22 cellular contexts compared by ENCODE assay signal in the genomic region with DNA sequence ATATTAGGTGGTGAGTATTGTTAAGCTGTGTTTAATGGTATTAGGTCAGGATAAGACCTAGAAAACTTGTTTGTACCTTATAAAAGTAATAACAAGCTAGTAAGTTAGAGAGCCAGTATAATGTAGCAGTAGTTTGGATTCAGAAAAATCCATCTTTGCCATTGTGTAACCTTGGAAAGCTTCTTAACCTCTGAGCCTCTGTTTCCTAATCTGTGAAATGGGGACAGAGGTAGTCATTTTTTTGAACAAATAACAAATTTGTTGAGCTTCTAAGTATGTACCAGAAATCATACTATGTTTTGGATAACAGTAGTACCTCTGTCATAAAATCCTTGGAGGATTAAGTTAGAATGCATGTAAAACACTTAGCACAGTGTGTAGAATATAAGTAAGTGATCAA. TPM values are rescaled to one million over a fixed set of nuclear protein-coding genes. Genes with fewer than 3 reads are reported as not detected.
DNase-seq lines count a peak whose midpoint lies in the region; ATAC-seq, FAIRE-seq and TF ChIP-seq lines count a peak whose summit lies in the region.
"Had no signal": no experiment of that assay in that cellular context is flagged by ENCODE, and none has a peak within 500 bp of the region (broad histone marks: within the 10 kb centered on the region; RNA-seq: fewer than 3 reads in every experiment).

No MANE protein-coding gene starts in this region.

- H3K9me3 ChIP-seq in Loucy (ENCODE audit: insufficient read depth, low read depth, low read length): no peaks in the 10 kb centered on the region
- no peaks in the 10 kb centered on the region for H3K9me3 ChIP-seq in K562 (replicated peaks; ENCODE audit: control insufficient read depth, insufficient read depth, low read depth, low read length)
- H3K9me3 ChIP-seq in thoracic aorta: no peaks in the 10 kb centered on the region
- H3K9me3 ChIP-seq: BE2C, Peyer's patch, SJCRH30 had no signal

- no peak overlapping the region for H3K4me3 ChIP-seq in Loucy (ENCODE audit: low read length, poor library complexity, severe bottlenecking)
- H3K4me3 ChIP-seq in K562: no peak overlapping the region
- peak overlapping the region; percentile 19 for H3K4me3 ChIP-seq in thoracic aorta
- H3K4me3 ChIP-seq: Peyer's patch, SJCRH30 had no signal

- peaks cover 18% of the 10 kb centered on the region for H3K36me3 Mint-ChIP-seq in activated naive CD8-positive, alpha-beta T cell
- peaks cover 42% of the 10 kb centered on the region for H3K36me3 Mint-ChIP-seq in activated naive CD8-positive, alpha-beta T cell treated with anti-CD3 and anti-CD28 coated beads for 36 hours

- TF ChIP-seq CTCF in Loucy (conservative IDR thresholded peaks at IDR 0.05; ENCODE audit: low read length) (no peak), K562 (IDR thresholded peaks at IDR 0.05 in 2 of 3, conservative IDR thresholded peaks at IDR 0.05 in 1 of 3; ENCODE audit: insufficient read depth in 2 of 3, low read depth in 1 of 3, low read length in 3 of 3) (no peak), thoracic aorta (IDR thresholded peaks at IDR 0.05) (no peak)

- intact Hi-C loops in K562 (cut with micrococcal nuclease): no loop called here

- no peaks in the 10 kb centered on the region for H3K9me3 Mint-ChIP-seq in activated naive CD8-positive, alpha-beta T cell (ENCODE audit: low read depth)
- no peaks in the 10 kb centered on the region for H3K9me3 Mint-ChIP-seq in activated naive CD8-positive, alpha-beta T cell treated with anti-CD3 and anti-CD28 coated beads for 36 hours

- H3K27ac Mint-ChIP-seq in activated naive CD8-positive, alpha-beta T cell: peak overlapping the region; percentile 22
- H3K27ac Mint-ChIP-seq in activated naive CD8-positive, alpha-beta T cell treated with anti-CD3 and anti-CD28 coated beads for 36 hours: no peak overlapping the region

- TF ChIP-seq EP300 in K562 (IDR thresholded peaks at IDR 0.05; ENCODE audit: low read length): no peak

- H3K9me1 ChIP-seq in K562 (ENCODE audit: control insufficient read depth, insufficient read depth, low read length): no peaks in the 10 kb centered on the region

- POLR2A ChIA-PET in K562 (lab: Yijun Ruan, JAX): interaction anchor here (0.8 to 3.5 kb wide), 2 partner anchors 11 to 88 kb away, joined by 3 to 45 read pairs; partner anchors contain the start of gene GLS

- H2AFZ ChIP-seq in Loucy (ENCODE audit: low read length) (no peak overlapping the region), K562 (ENCODE audit: low read depth, low read length) (no peak overlapping the region)

- no peak for TF ChIP-seq RAD21 in K562 (CRISPR knock-in tag; conservative IDR thresholded peaks at IDR 0.05 in 1 of 2, IDR thresholded peaks at IDR 0.05 in 1 of 2)

- ATAC-seq in K562 (no peak), thoracic aorta (ENCODE audit: insufficient number of reproducible peaks, low FRiP score, low read depth) (no peak)
- ATAC-seq: HCT116 had no signal

- no peak for DNase-seq in activated naive CD8-positive, alpha-beta T cell treated with anti-CD3 and anti-CD28 coated beads for 36 hours
- DNase-seq in K562 (ENCODE audit: extremely low read depth in 1 of 4, low spot score in 3 of 4): no peak
- DNase-seq in thoracic aorta (ENCODE audit: low spot score): no peak
- no peak for DNase-seq in SW480 (ENCODE audit: low spot score)
- DNase-seq in NCI-H2227 treated with DMSO at 0.1 percent for 48 hours (lab: John Stamatoyannopoulos, UW): no peak
- DNase-seq in NCI-H526 treated with DMSO at 0.1 percent for 48 hours (lab: John Stamatoyannopoulos, UW): no peak
- DNase-seq: BE2C, COR-L47, DMS79 treated with DMSO at 0.1 percent for 48 hours, GOT3, MM.1S, NCI-H1048, NCI-H1436, NCI-H187 treated with DMSO at 0.1 percent for 48 hours, NCI-H2107, NCI-H510A, NCI-H774, Peyer's patch, SJCRH30 had no signal

- in situ Hi-C loops in K562 (cut with MboI): no loop called here

- CTCF ChIA-PET in K562 (lab: Yijun Ruan, JAX; ENCODE audit: low intra/inter-chr PET ratio): no interaction called here

- H3K79me2 ChIP-seq in Loucy (ENCODE audit: insufficient read depth, low read length) (peaks cover 73% of the 10 kb centered on the region), K562 (ENCODE audit: control insufficient read depth, insufficient read depth, low read length) (peaks cover 71% of the 10 kb centered on the region)

- H3K9ac ChIP-seq in Loucy (ENCODE audit: low read depth, low read length, poor library complexity, severe bottlenecking): no peak overlapping the region
- no peak overlapping the region for H3K9ac ChIP-seq in K562 (ENCODE audit: insufficient read depth in 1 of 2, low read depth in 2 of 2, low read length in 2 of 2)

- H3K9me2 ChIP-seq in Loucy (replicated peaks; ENCODE audit: low read depth, low read length): no peaks in the 10 kb centered on the region

- H3K4me1 Mint-ChIP-seq in activated naive CD8-positive, alpha-beta T cell (ENCODE audit: low read depth): peaks cover 64% of the 10 kb centered on the region
- peaks cover 56% of the 10 kb centered on the region for H3K4me1 Mint-ChIP-seq in activated naive CD8-positive, alpha-beta T cell treated with anti-CD3 and anti-CD28 coated beads for 36 hours

- peaks cover 40% of the 10 kb centered on the region for H3K36me3 ChIP-seq in Loucy (ENCODE audit: insufficient read depth, low read length)
- H3K36me3 ChIP-seq in K562 (ENCODE audit: control insufficient read depth, insufficient read depth, low read length): peaks cover 72% of the 10 kb centered on the region
- H3K36me3 ChIP-seq in thoracic aorta: peaks cover 14% of the 10 kb centered on the region

- no peak for TF ChIP-seq POLR2A in K562 (conservative IDR thresholded peaks at IDR 0.05)

- H3K4me3 Mint-ChIP-seq in activated naive CD8-positive, alpha-beta T cell: no peak overlapping the region
- no peak overlapping the region for H3K4me3 Mint-ChIP-seq in activated naive CD8-positive, alpha-beta T cell treated with anti-CD3 and anti-CD28 coated beads for 36 hours

- H3K4me2 ChIP-seq in Loucy (ENCODE audit: low read depth, low read length, poor library complexity, severe bottlenecking) (peak overlapping the region; percentile 32), K562 (ENCODE audit: insufficient read depth, low read length) (no peak overlapping the region)

- no TSS peak for BruUV-seq in K562 (replicated peaks; lab: Mats Ljungman, UMichigan)

- H3K4me1 ChIP-seq in Loucy (ENCODE audit: insufficient read depth, low read length, poor library complexity, severe bottlenecking) (peaks cover 37% of the 10 kb centered on the region), K562 (replicated peaks in 1 of 2; ENCODE audit: control insufficient read depth in 2 of 2, insufficient read depth in 2 of 2, low read length in 2 of 2) (peaks cover 0 to 7% of the 10 kb centered on the region in 2 experiments; a peak in 3 of 5 replicates), thoracic aorta (ENCODE audit: control insufficient read depth in 1 of 2, low read depth in 2 of 2) (peaks cover 79 to 89% of the 10 kb centered on the region in 2 donors)
- H3K4me1 ChIP-seq: SJCRH30 had no signal

- H3K27me3 Mint-ChIP-seq in activated naive CD8-positive, alpha-beta T cell: no peaks in the 10 kb centered on the region
- H3K27me3 Mint-ChIP-seq in activated naive CD8-positive, alpha-beta T cell treated with anti-CD3 and anti-CD28 coated beads for 36 hours: no peaks in the 10 kb centered on the region

- no peak overlapping the region for H3K27ac ChIP-seq in K562 (ENCODE audit: extremely low read depth, low read depth, low read length)
- H3K27ac ChIP-seq in thoracic aorta: peak overlapping the region; percentile 2 to 34
- H3K27ac ChIP-seq: Peyer's patch, SJCRH30 had no signal

- H4K20me1 ChIP-seq in Loucy (ENCODE audit: insufficient read depth, low read length, poor library complexity, severe bottlenecking): peaks cover 73% of the 10 kb centered on the region
- H4K20me1 ChIP-seq in K562 (replicated peaks; ENCODE audit: control insufficient read depth, insufficient read depth, low read length): no peaks in the 10 kb centered on the region

- H3K27me3 ChIP-seq in Loucy (ENCODE audit: insufficient read depth, low read length, poor library complexity, severe bottlenecking): no peaks in the 10 kb centered on the region
- H3K27me3 ChIP-seq in K562 (ENCODE audit: control insufficient read depth in 2 of 2, insufficient read depth in 2 of 2, low read length in 2 of 2): no peaks in the 10 kb centered on the region
- no peaks in the 10 kb centered on the region for H3K27me3 ChIP-seq in thoracic aorta (replicated peaks; ENCODE audit: insufficient read depth)
- H3K27me3 ChIP-seq: BE2C, Peyer's patch, SJCRH30 had no signal

- no peaks in the 10 kb centered on the region for H3F3A ChIP-seq in Loucy (ENCODE audit: low read depth)

- FAIRE-seq in K562 (lab: Jason Lieb, UNC): no peak

TF ChIP-seq in K562, 482 proteins besides CTCF, POLR2A, EP300 and RAD21 (continues in another document):
- no peak for TF ChIP-seq PTTG1 (tag; IDR thresholded peaks at IDR 0.05; ENCODE audit: low read depth)
- TF ChIP-seq BCOR (IDR thresholded peaks at IDR 0.05): peak; percentile 83
- no peak for TF ChIP-seq ZNF165 (CRISPR knock-in tag; IDR thresholded peaks at IDR 0.05; ENCODE audit: borderline replicate concordance)
- no peak for TF ChIP-seq HNRNPK (IDR thresholded peaks at IDR 0.05; ENCODE audit: low read depth, low read length, poor library complexity, severe bottlenecking)
- no peak for TF ChIP-seq SLC30A9 (CRISPR knock-in tag; IDR thresholded peaks at IDR 0.05)
- no peak for TF ChIP-seq MEF2D (tag; conservative IDR thresholded peaks at IDR 0.05; ENCODE audit: low read depth)

RNA-seq across cellular contexts. Expression of gene GLS, which starts 12.5 kb away (rescaled TPM):
- total RNA-seq in activated naive CD8-positive, alpha-beta T cell treated with anti-CD3 and anti-CD28 coated beads for 36 hours: 100 to 1,000 TPM; 192 to 201 TPM
- total RNA-seq in K562 (2011; cell fraction: chromatin; rRNA removed; ENCODE audit: low replicate concordance): 87.7 and 267 TPM in 2 replicates
- total RNA-seq in K562 (2011; cell fraction: nucleolus; rRNA removed): 28.9 and 43.6 TPM in 2 replicates
- 97.4 and 145 TPM in 2 replicates for total RNA-seq in K562 (2011; cell fraction: nucleoplasm; rRNA removed)
- 60.8 and 63.2 TPM in 2 replicates for total RNA-seq in K562 (2014; rRNA removed)
- 77.5 and 84.1 TPM in 2 replicates for total RNA-seq in K562 (2014; rRNA removed; fragmentation: Illumina TruSeq; extraction: Trizol)
- total RNA-seq in K562 (2015; rRNA removed; fragmentation: Illumina TruSeq; extraction: Trizol): 45.6 and 48.2 TPM in 2 replicates
- 60.2 and 71.3 TPM in 2 replicates for total RNA-seq in K562 (2021)
- polyA plus RNA-seq in K562 (2011; rRNA removed): 44.4 and 61.7 TPM in 2 replicates
- 6.6 and 10.9 TPM in 2 replicates for polyA plus RNA-seq in K562 (2011; cell fraction: cytosol; rRNA removed)
- polyA plus RNA-seq in K562 (2011; cell fraction: nucleus; rRNA removed): 45.9 and 60.0 TPM in 2 replicates
- polyA plus RNA-seq in K562 (2012): 19.3 and 36.3 TPM in 2 replicates
- 31.9 and 36.7 TPM in 2 replicates for polyA plus RNA-seq in K562 (2014; fragmentation: Illumina TruSeq; extraction: Trizol)
- polyA plus RNA-seq in K562 (2014; fragmentation: Nextera tagmentation; extraction: Ambion mirVana): 10 to 100 TPM; 13.7 to 17.0 TPM
- 29.8 and 35.9 TPM in 2 replicates for polyA plus RNA-seq in K562 (2014; rRNA removed)
- 144 and 159 TPM in 2 replicates for polyA minus RNA-seq in K562 (2011; rRNA and poly(A)+ RNA removed)
- 27.4 and 44.4 TPM in 2 replicates for polyA minus RNA-seq in K562 (2011; cell fraction: cytosol; rRNA and poly(A)+ RNA removed)
- polyA minus RNA-seq in K562 (2011; cell fraction: nucleus; rRNA and poly(A)+ RNA removed): 73.0 and 110 TPM in 2 replicates
- 100 to 1,000 TPM; 415 to 476 TPM for total RNA-seq in thoracic aorta
